Comparison of ENCODE assay signal across 8 cellular contexts in genomic region chr12:47819902-47820630, GRCh38. TPM values are rescaled to one million over a fixed set of nuclear protein-coding genes. Genes with fewer than 3 reads are reported as not detected.
DNase-seq lines count a peak whose midpoint lies in the region; ATAC-seq, FAIRE-seq and TF ChIP-seq lines count a peak whose summit lies in the region.

Gene HDAC7, minus strand, starts transcription at chr12:47819903. Its CDS starts 118 bp downstream, at chr12:47819785.

- FAIRE-seq in H54 (lab: Jason Lieb, UNC), result no peak

- H3K36me3 ChIP-seq in colonic mucosa, result no peaks in the 10 kb centered on the region

- POLR2A ChIA-PET in activated CD4-positive, alpha-beta T cell treated with anti-CD3 and anti-CD28 coated beads for 36 hours (lab: Charles Lee), result interaction anchor here (0.6 to 7.3 kb wide), 5 partner anchors 12 to 52 kb away, joined by 3 to 90 read pairs (median 7); no protein-coding TSS in a partner anchor

- peaks cover under 1% of the 10 kb centered on the region for H3K9me3 Mint-ChIP-seq in activated CD4-positive, alpha-beta T cell treated with anti-CD3 and anti-CD28 coated beads for 36 hours (ENCODE audit: low read depth)

- DNase-seq in DMS79 (lab: John Stamatoyannopoulos, UW), result peak; percentile 36
- DNase-seq in H54 (ENCODE audit: insufficient read length, low spot score), result peak; percentile 83
- DNase-seq in NCI-H146 (lab: John Stamatoyannopoulos, UW), result peak; percentile 77
- DNase-seq in activated CD4-positive, alpha-beta T cell treated with anti-CD3 and anti-CD28 coated beads for 36 hours, result peak; percentile 90
- DNase-seq in colonic mucosa, result peak; percentile 86
- DNase-seq in stimulated activated CD4-positive, alpha-beta T cell treated with anti-CD3 and anti-CD28 coated beads, Interleukin-15, amount 100 ng/mL, for 48 hours (ENCODE audit: low read depth in 2 of 2), result peak; percentile 61 to 72

- peak within 1 kb of the TSS; percentile 57 for H3K4me3 ChIP-seq in colonic mucosa

- H3K27me3 ChIP-seq in colonic mucosa, result no peaks in the 10 kb centered on the region
- H3K27me3 ChIP-seq in layer of hippocampus (ENCODE audit: control insufficient read depth, insufficient read depth, low read length), result no peaks in the 10 kb centered on the region

- H3K4me1 ChIP-seq in colonic mucosa, result peaks cover 4% of the 10 kb centered on the region

- peaks cover 41% of the 10 kb centered on the region for H3K36me3 Mint-ChIP-seq in activated CD4-positive, alpha-beta T cell treated with anti-CD3 and anti-CD28 coated beads for 36 hours (ENCODE audit: low read depth)

- CTCF ChIA-PET in activated CD4-positive, alpha-beta T cell treated with anti-CD3 and anti-CD28 coated beads for 36 hours (lab: Charles Lee), result interaction anchor here (0.9 to 7.1 kb wide), 5 partner anchors 12 to 22 kb away, joined by 3 to 117 read pairs (median 4); no protein-coding TSS in a partner anchor

- peak within 1 kb of the TSS; percentile 94 for H3K4me3 Mint-ChIP-seq in activated CD4-positive, alpha-beta T cell treated with anti-CD3 and anti-CD28 coated beads for 36 hours

- peak; percentile 48 for ATAC-seq in activated CD4-positive, alpha-beta T cell treated with anti-CD3 and anti-CD28 coated beads for 36 hours
- ATAC-seq in GM21737 (IDR thresholded peaks at IDR 0.05; ENCODE audit: unreplicated experiment), result no peak

- H3K27ac ChIP-seq in colonic mucosa (peak within 1 kb of the TSS; percentile 94), layer of hippocampus (ENCODE audit: low read depth, low read length) (peak within 1 kb of the TSS; percentile 97)

- H3K27ac Mint-ChIP-seq in activated CD4-positive, alpha-beta T cell treated with anti-CD3 and anti-CD28 coated beads for 36 hours, result peak within 1 kb of the TSS; percentile 99

- H3K9me3 ChIP-seq in colonic mucosa, result no peaks in the 10 kb centered on the region

- H3K27me3 Mint-ChIP-seq in activated CD4-positive, alpha-beta T cell treated with anti-CD3 and anti-CD28 coated beads for 36 hours, result no peaks in the 10 kb centered on the region

- TF ChIP-seq POLR2A in H54 (IDR thresholded peaks at IDR 0.05; ENCODE audit: low read depth, low read length), result peak; percentile 81

- no peak for TF ChIP-seq CTCF in colonic mucosa (IDR thresholded peaks at IDR 0.05)

- peaks cover 68% of the 10 kb centered on the region for H3K4me1 Mint-ChIP-seq in activated CD4-positive, alpha-beta T cell treated with anti-CD3 and anti-CD28 coated beads for 36 hours

- intact Hi-C loops in activated CD4-positive, alpha-beta T cell treated with anti-CD3 and anti-CD28 coated beads for 36 hours (cut with DNase I, micrococcal nuclease), result loop anchor here (1.0 to 10.0 kb wide), 4 partner anchors 12 to 1448 kb away; partner anchors contain the start of gene SLC38A2 (in 1 of the 2)
- intact Hi-C loops in colonic mucosa (cut with DNase I), result no loop called here

- peak within 1 kb of the TSS; percentile 92 to 97 for H3K9ac ChIP-seq in colonic mucosa (ENCODE audit: low read depth in 2 of 2, low read length in 2 of 2)

RNA-seq across cellular contexts. Expression of gene HDAC7, which starts in this region (rescaled TPM):
- 100 to 1,000 TPM; 331 to 385 TPM for total RNA-seq in activated CD4-positive, alpha-beta T cell treated with anti-CD3 and anti-CD28 coated beads for 36 hours
- 10 to 100 TPM; 27.3 to 29.7 TPM for total RNA-seq in colonic mucosa

Comparison
In these comparisons a context has a peak if more than half of its experiments do, and no peak if none do; other contexts are left out.
1. RNA of gene HDAC7 (total RNA-seq): 331 to 385 TPM in activated CD4-positive, alpha-beta T cell treated with anti-CD3 and anti-CD28 coated beads for 36 hours; 27.3 to 29.7 TPM in colonic mucosa; every median in the first group is over 10 times any median in the second.
2. DNase-seq: peak in every context shown above with its lines; median percentile 90 in activated CD4-positive, alpha-beta T cell treated with anti-CD3 and anti-CD28 coated beads for 36 hours; 86 in colonic mucosa; 83 in H54; 77 in NCI-H146; 66 in stimulated activated CD4-positive, alpha-beta T cell treated with anti-CD3 and anti-CD28 coated beads, Interleukin-15, amount 100 ng/mL, for 48 hours; 36 in DMS79.